Comparison of ENCODE assay signal across 17 cellular contexts in genomic region chr9:115109486-115109885, GRCh38. TPM values are rescaled to one million over a fixed set of nuclear protein-coding genes. Genes with fewer than 3 reads are reported as not detected.
DNase-seq lines count a peak whose midpoint lies in the region; ATAC-seq, FAIRE-seq and TF ChIP-seq lines count a peak whose summit lies in the region.
"Had no signal": no experiment of that assay in that cellular context is flagged by ENCODE, and none has a peak within 500 bp of the region (broad histone marks: within the 10 kb centered on the region; RNA-seq: fewer than 3 reads in every experiment).

No MANE protein-coding gene starts in this region.

- H3K27ac Mint-ChIP-seq in MCF 10A (ENCODE audit: low read depth, unreplicated experiment): no peak overlapping the region

- intact Hi-C loops in breast epithelium (cut with DNase I; ENCODE audit: low total_unique reads) (no loop called here), MCF 10A (cut with micrococcal nuclease) (no loop called here)

- TF ChIP-seq POLR2A in breast epithelium (IDR thresholded peaks at IDR 0.05): no peak

- H3K4me3 ChIP-seq in breast epithelium (no peak overlapping the region), adipocyte (ENCODE audit: low read length) (no peak overlapping the region)
- H3K4me3 ChIP-seq: lower lobe of right lung, spleen, thoracic aorta had no signal

- POLR2A ChIA-PET in MCF 10A (lab: Yijun Ruan, JAX): interaction anchor here (1.4 kb wide), 1 partner anchor 9 kb away, joined by 3 read pairs; no protein-coding TSS in a partner anchor

- H3K36me3 Mint-ChIP-seq in MCF 10A (ENCODE audit: insufficient read depth, unreplicated experiment): no peaks in the 10 kb centered on the region

- H3K4me1 Mint-ChIP-seq in MCF 10A (ENCODE audit: insufficient read depth, unreplicated experiment): peaks cover 27% of the 10 kb centered on the region

- no peak overlapping the region for H3K9ac ChIP-seq in adipocyte (ENCODE audit: low read length)

- FAIRE-seq in urothelium cell line (lab: Jason Lieb, UNC): no peak

- H3K9me3 Mint-ChIP-seq in MCF 10A (ENCODE audit: unreplicated experiment): no peaks in the 10 kb centered on the region

- H3K27ac ChIP-seq in breast epithelium: peak overlapping the region; percentile 4 to 12
- H3K27ac ChIP-seq: 22Rv1, lower lobe of right lung, neutrophil, spleen, thoracic aorta had no signal

- H3K4me1 ChIP-seq in breast epithelium (peaks cover 0 to 11% of the 10 kb centered on the region in 2 donors), adipocyte (ENCODE audit: control insufficient read depth, insufficient read depth, low read length) (peaks cover 54% of the 10 kb centered on the region)

- DNase-seq in breast epithelium (ENCODE audit: low spot score in 2 of 2) (peak in 1 of 2 donors; percentile 55), MCF 10A (ENCODE audit: unreplicated experiment) (no peak), adipocyte (ENCODE audit: low read depth) (peak; percentile 59), foreskin melanocyte (peak; percentile 89), urothelium cell line (ENCODE audit: low spot score) (peak; percentile 37), DMS 273 (lab: John Stamatoyannopoulos, UW; ENCODE audit: unreplicated experiment) (no peak)
- DNase-seq in stimulated activated naive CD4-positive, alpha-beta T cell (lab: John Stamatoyannopoulos, UW): no peak
- DNase-seq: activated CD4-positive, CD25-positive, alpha-beta regulatory T cell treated with anti-CD3 and anti-CD28 coated beads, Interleukin-2, amount 50 U/mL, for 72 hours; activated T-cell treated with anti-CD3 and anti-CD28 coated beads for 4 hours; head of caudate nucleus; lower lobe of right lung; NCI-H2081; spleen had no signal

- no peaks in the 10 kb centered on the region for H3K36me3 ChIP-seq in breast epithelium
- peaks cover 33% of the 10 kb centered on the region for H3K36me3 ChIP-seq in adipocyte (ENCODE audit: control insufficient read depth, insufficient read depth, low read length, severe bottlenecking)
- H3K36me3 ChIP-seq: lower lobe of right lung, neutrophil, spleen, thoracic aorta had no signal

- H3K27me3 ChIP-seq in breast epithelium: no peaks in the 10 kb centered on the region
- no peaks in the 10 kb centered on the region for H3K27me3 ChIP-seq in adipocyte (replicated peaks; ENCODE audit: control insufficient read depth, insufficient read depth, low read length)
- H3K27me3 ChIP-seq: neutrophil had no signal

- no TSS peak for BruUV-seq in MCF 10A (replicated peaks; lab: Mats Ljungman, UMichigan)

- no peak for TF ChIP-seq CTCF in breast epithelium (IDR thresholded peaks at IDR 0.05)
- TF ChIP-seq CTCF in MCF 10A (IDR thresholded peaks at IDR 0.05; ENCODE audit: unreplicated experiment): no peak

- H3K27me3 Mint-ChIP-seq in MCF 10A (ENCODE audit: insufficient read depth, unreplicated experiment): no peaks in the 10 kb centered on the region

- H3K4me3 Mint-ChIP-seq in MCF 10A (ENCODE audit: unreplicated experiment): no peak overlapping the region

- ATAC-seq in HG03280 (IDR thresholded peaks at IDR 0.05; ENCODE audit: unreplicated experiment): no peak
- ATAC-seq: lower lobe of right lung had no signal

- H3K9me3 ChIP-seq in breast epithelium (no peaks in the 10 kb centered on the region), adipocyte (ENCODE audit: control insufficient read depth, low read length) (no peaks in the 10 kb centered on the region)
- H3K9me3 ChIP-seq: lower lobe of right lung, neutrophil, spleen, thoracic aorta had no signal

- CTCF ChIA-PET in MCF 10A (lab: Yijun Ruan, JAX): interaction anchor here (0.6 to 0.9 kb wide), 2 partner anchors 32 to 116 kb away, joined by 3 to 4 read pairs; no protein-coding TSS in a partner anchor

RNA-seq across cellular contexts. Expression of gene TNC, which starts 8.5 kb away (rescaled TPM):
- 10 to 100 TPM in 2 of 3 donors, 1 to 10 TPM in 1; 2.4 to 58.0 (median 44.6) TPM for total RNA-seq in breast epithelium
- 49.8 and 82.4 TPM in 2 replicates for total RNA-seq in MCF 10A (2022)

Comparison
In these comparisons a context has a peak if more than half of its experiments do, and no peak if none do; other contexts are left out.
1. DNase-seq: peak in adipocyte (single experiment), foreskin melanocyte (single experiment) and urothelium cell line (single experiment); none in MCF 10A (single experiment), DMS 273 (single experiment) and stimulated activated naive CD4-positive, alpha-beta T cell (0 of 6).